In the genomic region with DNA sequence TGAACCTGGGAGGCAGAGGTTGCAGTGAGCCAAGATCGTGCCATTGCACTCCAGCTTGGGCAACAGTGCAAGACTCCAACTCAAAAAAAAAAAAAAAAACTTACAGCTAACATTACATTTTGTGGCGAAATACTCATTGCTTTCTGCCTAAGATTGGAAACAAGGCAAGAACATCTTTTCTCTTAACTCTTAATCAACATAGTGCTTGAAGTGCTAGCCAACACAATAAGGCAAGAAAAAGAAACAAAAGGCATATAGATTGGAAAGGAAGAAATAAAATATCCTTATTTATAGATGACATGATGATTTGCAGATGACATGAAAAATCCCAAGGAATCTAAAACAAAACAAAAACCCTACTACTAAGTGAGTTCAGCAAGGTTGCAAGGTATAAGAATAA, we compare ENCODE assay signal across 34 cellular contexts. TPM values are rescaled to one million over a fixed set of nuclear protein-coding genes. Genes with fewer than 3 reads are reported as not detected.
"Had no signal": no experiment of that assay in that cellular context is flagged by ENCODE, and none has a peak within 500 bp of the region (broad histone marks: within the 10 kb centered on the region; RNA-seq: fewer than 3 reads in every experiment).

No MANE protein-coding gene starts in this region.

- H3K27me3 ChIP-seq: neutrophil, ovary, spleen, suprapubic skin, testis, tibial artery, transverse colon, upper lobe of right lung, uterus had no signal

- H2AFZ ChIP-seq: parathyroid adenoma had no signal

- H3K27ac Mint-ChIP-seq: naive thymus-derived CD8-positive, alpha-beta T cell; natural killer cell treated with Interleukin-12 subunit alpha and Interleukin-12 subunit beta and Interleukin-15 and Interleukin-18, amount 100 ng/mL, for 72 hours; nephron progenitor cell; progenitor cell of endocrine pancreas; stimulated activated memory B cell treated with anti-CD40 and anti-IgM and Interleukin-4, amounts not matched to agents 10 μg/mL and 1 μg/mL and 100 μg/mL, for 72 hours; stimulated activated naive CD8-positive, alpha-beta T cell treated with anti-CD3 and anti-CD28 coated beads, Interleukin-15, amount 100 ng/mL, for 72 hours; type B pancreatic cell had no signal

- H3K9me3 Mint-ChIP-seq: stimulated activated memory B cell treated with anti-CD40 and anti-IgM and Interleukin-4, amounts not matched to agents 10 μg/mL and 1 μg/mL and 100 μg/mL, for 72 hours; stimulated activated naive CD8-positive, alpha-beta T cell treated with anti-CD3 and anti-CD28 coated beads, Interleukin-15, amount 100 ng/mL, for 72 hours; type B pancreatic cell had no signal

- H3K27ac ChIP-seq: neutrophil, ovary, parathyroid adenoma, psoas muscle, skin epidermis, spleen, suprapubic skin, testis, tibial artery, transverse colon, upper lobe of right lung, uterus had no signal

- DNase-seq: naive thymus-derived CD8-positive, alpha-beta T cell; nephron progenitor cell; nucleus accumbens; ovary; posterior cingulate gyrus; psoas muscle; right cardiac atrium; spleen; stimulated activated CD4-positive, alpha-beta T cell treated with anti-CD3 and anti-CD28 coated beads, Interleukin-12 subunit alpha, Interleukin-12 subunit beta, amount 100 ng/mL, for 4 hours; stimulated activated CD4-positive, alpha-beta T cell treated with anti-CD3 and anti-CD28 coated beads, Interleukin-1b, Interleukin-23, amount 100 ng/mL, for 48 hours; stimulated activated CD4-positive, alpha-beta T cell treated with anti-CD3 and anti-CD28 coated beads, Interleukin-4, amount 100 ng/mL, for 1 hour; stimulated activated CD4-positive, alpha-beta T cell treated with anti-CD3 and anti-CD28 coated beads, Interleukin-4, amount 100 ng/mL, for 4 hours; stimulated activated CD8-positive, alpha-beta memory T cell treated with anti-CD3 and anti-CD28 coated beads, Interleukin-4, amount 100 ng/mL, for 48 hours; stimulated activated naive CD4-positive, alpha-beta T cell; stimulated activated naive CD8-positive, alpha-beta T cell treated with anti-CD3 and anti-CD28 coated beads, Interleukin-15, amount 100 ng/mL, for 72 hours; stimulated activated naive CD8-positive, alpha-beta T cell treated with anti-CD3 and anti-CD28 coated beads, Interleukin-15, Interleukin-2, amounts not matched to agents 100 U/mL and 50 U/mL, for 24 hours; substantia nigra; testis; tibial artery; transverse colon; upper lobe of right lung; uterus had no signal

- H3K4me3 ChIP-seq: ovary, psoas muscle, skin epidermis, smooth muscle cell, spleen, suprapubic skin, testis, tibial artery, transverse colon, upper lobe of right lung, uterus had no signal

- H3K4me1 Mint-ChIP-seq: naive thymus-derived CD8-positive, alpha-beta T cell; nephron progenitor cell; neural crest cell; stimulated activated memory B cell treated with anti-CD40 and anti-IgM and Interleukin-4, amounts not matched to agents 10 μg/mL and 1 μg/mL and 100 μg/mL, for 72 hours; stimulated activated naive CD8-positive, alpha-beta T cell treated with anti-CD3 and anti-CD28 coated beads, Interleukin-15, amount 100 ng/mL, for 72 hours had no signal

- H3K4me3 Mint-ChIP-seq: naive thymus-derived CD8-positive, alpha-beta T cell; natural killer cell treated with Interleukin-12 subunit alpha and Interleukin-12 subunit beta and Interleukin-15 and Interleukin-18, amount 100 ng/mL, for 72 hours; nephron progenitor cell; neural crest cell; stimulated activated memory B cell treated with anti-CD40 and anti-IgM and Interleukin-4, amounts not matched to agents 10 μg/mL and 1 μg/mL and 100 μg/mL, for 72 hours; stimulated activated naive CD8-positive, alpha-beta T cell treated with anti-CD3 and anti-CD28 coated beads, Interleukin-15, amount 100 ng/mL, for 72 hours; type B pancreatic cell had no signal

- H3K9me3 ChIP-seq: neutrophil, ovary, suprapubic skin, testis, uterus had no signal

- H3K4me1 ChIP-seq: parathyroid adenoma, psoas muscle, spleen, suprapubic skin, testis, tibial artery, transverse colon, upper lobe of right lung, uterus had no signal

- H3K36me3 Mint-ChIP-seq: natural killer cell treated with Interleukin-12 subunit alpha and Interleukin-12 subunit beta and Interleukin-15 and Interleukin-18, amount 100 ng/mL, for 72 hours; stimulated activated memory B cell treated with anti-CD40 and anti-IgM and Interleukin-4, amounts not matched to agents 10 μg/mL and 1 μg/mL and 100 μg/mL, for 72 hours; type B pancreatic cell had no signal

- H3K27me3 Mint-ChIP-seq: natural killer cell treated with Interleukin-12 subunit alpha and Interleukin-12 subunit beta and Interleukin-15 and Interleukin-18, amount 100 ng/mL, for 72 hours; progenitor cell of endocrine pancreas; stimulated activated memory B cell treated with anti-CD40 and anti-IgM and Interleukin-4, amounts not matched to agents 10 μg/mL and 1 μg/mL and 100 μg/mL, for 72 hours; stimulated activated naive CD8-positive, alpha-beta T cell treated with anti-CD3 and anti-CD28 coated beads, Interleukin-15, amount 100 ng/mL, for 72 hours; type B pancreatic cell had no signal

- H3K79me2 ChIP-seq: parathyroid adenoma had no signal

- ATAC-seq: naive thymus-derived CD8-positive, alpha-beta T cell; natural killer cell treated with Interleukin-12 subunit alpha and Interleukin-12 subunit beta and Interleukin-15 and Interleukin-18, amount 100 ng/mL, for 72 hours; psoas muscle; right cardiac atrium; sciatic nerve; stimulated activated memory B cell treated with anti-CD40 and anti-IgM and Interleukin-4, amounts not matched to agents 10 μg/mL and 1 μg/mL and 100 μg/mL, for 72 hours; stimulated activated naive CD8-positive, alpha-beta T cell treated with anti-CD3 and anti-CD28 coated beads, Interleukin-15, amount 100 ng/mL, for 72 hours; stimulated activated naive CD8-positive, alpha-beta T cell treated with anti-CD3 and anti-CD28 coated beads, Interleukin-15, Interleukin-2, amounts not matched to agents 100 U/mL and 50 U/mL, for 24 hours; upper lobe of right lung had no signal

- H3K36me3 ChIP-seq: neutrophil, ovary, spleen, suprapubic skin, tibial artery, transverse colon, upper lobe of right lung, uterus had no signal

- H3K4me2 ChIP-seq: smooth muscle cell had no signal

RNA-seq across cellular contexts. Expression of gene GJA9, which starts 24.6 kb away (rescaled TPM):
- total RNA-seq: naive thymus-derived CD8-positive, alpha-beta T cell; natural killer cell treated with Interleukin-12 subunit alpha and Interleukin-12 subunit beta and Interleukin-15 and Interleukin-18, amount 100 ng/mL, for 72 hours; neural crest cell; omental fat pad; ovary; progenitor cell of endocrine pancreas; psoas muscle; right cardiac atrium; sciatic nerve; smooth muscle cell; spleen; upper lobe of right lung; uterus had no signal

RNA-seq across cellular contexts. Expression of gene RHBDL2, which starts 35.6 kb away (rescaled TPM):
- total RNA-seq: naive thymus-derived CD8-positive, alpha-beta T cell; natural killer cell treated with Interleukin-12 subunit alpha and Interleukin-12 subunit beta and Interleukin-15 and Interleukin-18, amount 100 ng/mL, for 72 hours; neural crest cell; progenitor cell of endocrine pancreas; psoas muscle; smooth muscle cell had no signal
